In the genomic region with DNA sequence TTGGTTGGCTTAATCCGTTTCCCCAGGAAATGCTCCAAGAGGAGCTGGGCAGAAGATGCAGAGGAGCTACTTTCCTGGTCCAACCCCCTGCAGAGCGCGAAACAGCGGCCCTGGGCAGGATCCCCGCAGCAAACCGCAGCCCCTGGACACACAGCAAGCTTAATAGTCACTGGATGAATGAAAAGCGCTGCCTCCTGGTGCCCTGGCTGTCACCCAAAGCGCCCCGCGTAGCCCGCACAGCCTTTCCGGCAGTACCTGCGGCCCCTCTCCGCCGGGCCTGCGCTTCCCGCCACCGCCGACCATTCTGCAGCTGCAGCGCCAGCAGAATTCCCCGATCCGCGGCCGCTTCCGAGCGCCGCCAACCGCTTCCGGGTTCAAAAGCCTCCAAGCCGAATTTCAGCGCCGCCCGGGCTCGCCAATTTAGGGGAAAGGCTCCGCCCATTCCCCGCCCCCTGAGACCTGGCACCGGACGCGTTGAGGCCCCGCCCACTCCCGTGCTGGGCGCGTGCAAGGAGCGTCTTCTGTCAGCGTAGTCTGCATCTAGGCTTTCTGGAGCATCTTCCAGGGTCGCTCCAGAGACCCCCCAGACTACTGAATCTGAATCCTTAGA, we compare ENCODE assay signal across 1 cellular context.
A peak's percentile ranks its signal among the peaks of the same experiment; 100 is the strongest.
TF ChIP-seq lines count a peak whose summit lies in the region.

TSS of gene HPF1 (minus strand) at position 370 of the 610 bp plus-strand sequence. CDS start at position 303, 67 bp downstream.

TF ChIP-seq in WTC11, 78 proteins besides CTCF, POLR2A, EP300 and RAD21 (continued from another document):
- TF ChIP-seq, protein P1, sequence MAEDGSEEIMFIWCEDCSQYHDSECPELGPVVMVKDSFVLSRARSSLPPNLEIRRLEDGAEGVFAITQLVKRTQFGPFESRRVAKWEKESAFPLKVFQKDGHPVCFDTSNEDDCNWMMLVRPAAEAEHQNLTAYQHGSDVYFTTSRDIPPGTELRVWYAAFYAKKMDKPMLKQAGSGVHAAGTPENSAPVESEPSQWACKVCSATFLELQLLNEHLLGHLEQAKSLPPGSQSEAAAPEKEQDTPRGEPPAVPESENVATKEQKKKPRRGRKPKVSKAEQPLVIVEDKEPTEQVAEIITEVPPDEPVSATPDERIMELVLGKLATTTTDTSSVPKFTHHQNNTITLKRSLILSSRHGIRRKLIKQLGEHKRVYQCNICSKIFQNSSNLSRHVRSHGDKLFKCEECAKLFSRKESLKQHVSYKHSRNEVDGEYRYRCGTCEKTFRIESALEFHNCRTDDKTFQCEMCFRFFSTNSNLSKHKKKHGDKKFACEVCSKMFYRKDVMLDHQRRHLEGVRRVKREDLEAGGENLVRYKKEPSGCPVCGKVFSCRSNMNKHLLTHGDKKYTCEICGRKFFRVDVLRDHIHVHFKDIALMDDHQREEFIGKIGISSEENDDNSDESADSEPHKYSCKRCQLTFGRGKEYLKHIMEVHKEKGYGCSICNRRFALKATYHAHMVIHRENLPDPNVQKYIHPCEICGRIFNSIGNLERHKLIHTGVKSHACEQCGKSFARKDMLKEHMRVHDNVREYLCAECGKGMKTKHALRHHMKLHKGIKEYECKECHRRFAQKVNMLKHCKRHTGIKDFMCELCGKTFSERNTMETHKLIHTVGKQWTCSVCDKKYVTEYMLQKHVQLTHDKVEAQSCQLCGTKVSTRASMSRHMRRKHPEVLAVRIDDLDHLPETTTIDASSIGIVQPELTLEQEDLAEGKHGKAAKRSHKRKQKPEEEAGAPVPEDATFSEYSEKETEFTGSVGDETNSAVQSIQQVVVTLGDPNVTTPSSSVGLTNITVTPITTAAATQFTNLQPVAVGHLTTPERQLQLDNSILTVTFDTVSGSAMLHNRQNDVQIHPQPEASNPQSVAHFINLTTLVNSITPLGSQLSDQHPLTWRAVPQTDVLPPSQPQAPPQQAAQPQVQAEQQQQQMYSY (CRISPR knock-in tag; IDR thresholded peaks at IDR 0.05), result 0 out of 2 replicates have a peak, but pooled peaks have one; percentile 15
- 0 out of 2 replicates have a peak, but pooled peaks have one; percentile 3 for TF ChIP-seq ZNF232 (CRISPR knock-in tag; IDR thresholded peaks at IDR 0.05)
- peak; percentile 96 for TF ChIP-seq ETV6 (CRISPR knock-in tag; IDR thresholded peaks at IDR 0.05)
- no peak for TF ChIP-seq GTF2I (CRISPR knock-in tag; conservative IDR thresholded peaks at IDR 0.05)
- TF ChIP-seq AR (CRISPR knock-in tag; IDR thresholded peaks at IDR 0.05), result no peak
- TF ChIP-seq ZBTB21 (CRISPR knock-in tag; IDR thresholded peaks at IDR 0.05; ENCODE audit: borderline replicate concordance), result no peak
- peak; percentile 30; the same call in 1 of the 2 replicates for TF ChIP-seq NFE2L1 (CRISPR knock-in tag; IDR thresholded peaks at IDR 0.05)
- peak; percentile 71; the same call in 1 of the 2 replicates for TF ChIP-seq NR2C2 (CRISPR knock-in tag; IDR thresholded peaks at IDR 0.05)
